27 cellular contexts compared by ENCODE assay signal in genomic region chr3:385151-385550, GRCh38.
DNase-seq lines count a peak whose midpoint lies in the region; ATAC-seq and TF ChIP-seq lines count a peak whose summit lies in the region.
"Had no signal": no experiment of that assay in that cellular context is flagged by ENCODE, and none has a peak within 500 bp of the region (broad histone marks: within the 10 kb centered on the region; RNA-seq: fewer than 3 reads in every experiment).

No MANE protein-coding gene starts in this region.

- H3K9me3 ChIP-seq in RWPE2 (ENCODE audit: severe bottlenecking), result no peaks in the 10 kb centered on the region
- H3K9me3 ChIP-seq: SK-N-SH, suprapubic skin, vagina had no signal

- no peaks in the 10 kb centered on the region for H3K36me3 ChIP-seq in RWPE2 (ENCODE audit: low read depth)
- H3K36me3 ChIP-seq: suprapubic skin, vagina had no signal

- H3K27ac ChIP-seq in RWPE2 (ENCODE audit: poor library complexity, severe bottlenecking), result no peak overlapping the region
- H3K27ac ChIP-seq: suprapubic skin, vagina had no signal

- TF ChIP-seq CTCF in RWPE2 (IDR thresholded peaks at IDR 0.05; ENCODE audit: poor library complexity, severe bottlenecking), result no peak

- no peak overlapping the region for H3K4me3 ChIP-seq in RWPE2 (ENCODE audit: severe bottlenecking)
- H3K4me3 ChIP-seq: suprapubic skin, vagina had no signal

- H3K4me1 ChIP-seq in RWPE2 (ENCODE audit: insufficient read depth, poor library complexity, severe bottlenecking), result no peaks in the 10 kb centered on the region
- H3K4me1 ChIP-seq: suprapubic skin, vagina had no signal

- DNase-seq in GOT3 (lab: John Stamatoyannopoulos, UW) (peak; percentile 3), RWPE2 (ENCODE audit: low spot score) (no peak), fibroblast of peridontal ligament (ENCODE audit: extremely low read depth) (peak; percentile 58), renal cortical epithelial cell (ENCODE audit: low read depth) (peak; percentile 57), NCI-H1105 treated with DMSO at 0.1 percent for 48 hours (lab: John Stamatoyannopoulos, UW) (no peak)
- no peak for DNase-seq in activated CD4-positive, alpha-beta T cell treated with anti-CD3 and anti-CD28 coated beads for 1 hour
- DNase-seq: activated CD8-positive, alpha-beta T cell treated with anti-CD3 and anti-CD28 coated beads, Interleukin-2, amount 10 ng/mL, durations not matched to agents 7 days and 5 days; activated naive CD4-positive, alpha-beta T cell treated with anti-CD3 and anti-CD28 coated beads for 36 hours; activated T-cell treated with anti-CD3 and anti-CD28 coated beads, Interleukin-2, amount 50 U/mL, for 48 hours; aorta; CD8-positive, alpha-beta T cell; DMS79; effector memory CD4-positive, alpha-beta T cell; foreskin melanocyte; hypothalamus; islet precursor cell; Kasumi-1; NCI-H1105; NCI-H2081 treated with DMSO at 0.1 percent for 48 hours; NCI-H446; occipital lobe; SK-N-SH; stimulated activated CD4-positive, alpha-beta T cell treated with anti-CD3 and anti-CD28 coated beads, Interleukin-15, amount 100 ng/mL, for 24 hours had no signal

- ATAC-seq in RWPE2 (ENCODE audit: low read depth) (peak; percentile 88), HG03039 (IDR thresholded peaks at IDR 0.05; ENCODE audit: unreplicated experiment) (no peak), HG03139 (IDR thresholded peaks at IDR 0.05; ENCODE audit: unreplicated experiment) (no peak)
- ATAC-seq: activated CD8-positive, alpha-beta T cell treated with anti-CD3 and anti-CD28 coated beads, Interleukin-2, amount 10 ng/mL, durations not matched to agents 7 days and 5 days; CD8-positive, alpha-beta T cell had no signal

- H3K27me3 ChIP-seq in RWPE2 (ENCODE audit: insufficient read depth, poor library complexity, severe bottlenecking), result no peaks in the 10 kb centered on the region
- H3K27me3 ChIP-seq: suprapubic skin, vagina had no signal

Comparison
In these comparisons a context has a peak if more than half of its experiments do, and no peak if none do; other contexts are left out.
1. DNase-seq: peak in GOT3 (single experiment), fibroblast of peridontal ligament (single experiment) and renal cortical epithelial cell (single experiment); none in RWPE2 (single experiment), NCI-H1105 treated with DMSO at 0.1 percent for 48 hours (single experiment) and activated CD4-positive, alpha-beta T cell treated with anti-CD3 and anti-CD28 coated beads for 1 hour (single experiment).